20 cellular contexts compared by ENCODE assay signal in genomic region chr14:37625597-37626595, GRCh38. TPM values are rescaled to one million over a fixed set of nuclear protein-coding genes. Genes with fewer than 3 reads are reported as not detected.
A peak's percentile ranks its signal among the peaks of the same experiment; 100 is the strongest.
DNase-seq lines count a peak whose midpoint lies in the region; ATAC-seq and TF ChIP-seq lines count a peak whose summit lies in the region.
"Had no signal": no experiment of that assay in that cellular context is flagged by ENCODE, and none has a peak within 500 bp of the region (broad histone marks: within the 10 kb centered on the region; RNA-seq: fewer than 3 reads in every experiment).

No MANE protein-coding gene starts in this region.

- no peak overlapping the region for H2AFZ ChIP-seq in IMR-90 (replicated peaks; ENCODE audit: low read length, poor library complexity)
- no peak overlapping the region for H2AFZ ChIP-seq in osteoblast (ENCODE audit: low read length)
- H2AFZ ChIP-seq: GM23338 had no signal

- no peak overlapping the region for H2BK5ac ChIP-seq in IMR-90 (ENCODE audit: low read depth, low read length, poor library complexity, severe bottlenecking)

- no peak overlapping the region for H2BK120ac ChIP-seq in IMR-90 (ENCODE audit: low read depth, low read length)

- no TSS peak for BruUV-seq in IMR-90 (replicated peaks; lab: Mats Ljungman, UMichigan)

- H4K20me1 ChIP-seq in IMR-90 (ENCODE audit: insufficient read depth, low read length), result no peaks in the 10 kb centered on the region
- no peaks in the 10 kb centered on the region for H4K20me1 ChIP-seq in osteoblast (ENCODE audit: insufficient read depth, low read length)
- H4K20me1 ChIP-seq: BLaER1 treated with 17β-estradiol and CSF1 and Interleukin-3, amounts not matched to agents 10 nM and 100 nM had no signal

- H3K4me2 ChIP-seq in IMR-90 (ENCODE audit: low read depth, low read length) (no peak overlapping the region), osteoblast (ENCODE audit: insufficient read depth, low read length) (no peak overlapping the region)
- H3K4me2 ChIP-seq: BLaER1 treated with 17β-estradiol and CSF1 and Interleukin-3, amounts not matched to agents 10 nM and 100 nM; GM23338 had no signal

- no peak for TF ChIP-seq EP300 in esophagus muscularis mucosa (IDR thresholded peaks at IDR 0.05)

- no peaks in the 10 kb centered on the region for H3K79me1 ChIP-seq in IMR-90 (ENCODE audit: low read depth in 1 of 2, low read length in 2 of 2)

- no peak for TF ChIP-seq CTCF in IMR-90 (conservative IDR thresholded peaks at IDR 0.05; ENCODE audit: low read depth, low read length)
- TF ChIP-seq CTCF in esophagus muscularis mucosa (IDR thresholded peaks at IDR 0.05), result no peak
- TF ChIP-seq CTCF in osteoblast (IDR thresholded peaks at IDR 0.05; ENCODE audit: extremely low read depth, low read depth, low read length), result no peak

- no peaks in the 10 kb centered on the region for H3K9me1 ChIP-seq in IMR-90 (ENCODE audit: insufficient read depth, low read length)

- no peak overlapping the region for H3K56ac ChIP-seq in IMR-90 (ENCODE audit: extremely low read depth, insufficient read depth, low read length)

- no peak overlapping the region for H2BK20ac ChIP-seq in IMR-90 (ENCODE audit: low read depth, low read length)

- CTCF ChIA-PET in IMR-90 (lab: Yijun Ruan, JAX), result no interaction called here

- ATAC-seq in IMR-90 (ENCODE audit: low read depth), result no peak
- ATAC-seq: GM23338 had no signal

- no peak overlapping the region for H2AK9ac ChIP-seq in IMR-90 (replicated peaks; ENCODE audit: low read depth, low read length, poor library complexity)

- intact Hi-C loops in IMR-90 (cut with micrococcal nuclease), result no loop called here
- intact Hi-C loops in esophagus muscularis mucosa (cut with DNase I), result no loop called here

- H3K27me3 ChIP-seq in IMR-90 (ENCODE audit: control insufficient read depth, insufficient read depth, low read length) (no peaks in the 10 kb centered on the region; the same call in 1 of the 2 replicates), esophagus muscularis mucosa (peaks cover 0 to 43% (median 17%) of the 10 kb centered on the region in 4 donors), osteoblast (ENCODE audit: insufficient read depth, low read length) (peaks cover 5% of the 10 kb centered on the region)
- H3K27me3 ChIP-seq: BLaER1 treated with 17β-estradiol and CSF1 and Interleukin-3, amounts not matched to agents 10 nM and 100 nM; Peyer's patch had no signal

- H3K4me1 ChIP-seq in IMR-90 (ENCODE audit: control insufficient read depth, insufficient read depth, low read length) (peaks cover 2% of the 10 kb centered on the region; the same call in 1 of the 2 replicates), esophagus muscularis mucosa (peaks cover 7 to 10% (median 9%) of the 10 kb centered on the region in 4 donors), osteoblast (ENCODE audit: insufficient read depth, low read length) (no peaks in the 10 kb centered on the region)
- H3K4me1 ChIP-seq: BLaER1 treated with 17β-estradiol and CSF1 and Interleukin-3, amounts not matched to agents 10 nM and 100 nM; Peyer's patch had no signal

- no peak overlapping the region for H3K14ac ChIP-seq in IMR-90 (replicated peaks; ENCODE audit: low read depth, low read length)

- H3K27ac ChIP-seq in IMR-90 (ENCODE audit: insufficient read depth, low read length) (no peak overlapping the region), esophagus muscularis mucosa (replicated peaks in 1 of 4) (no peak overlapping the region), osteoblast (ENCODE audit: low read depth, low read length) (no peak overlapping the region)
- H3K27ac ChIP-seq: BLaER1 treated with 17β-estradiol and CSF1 and Interleukin-3, amounts not matched to agents 10 nM and 100 nM; HL-60; Peyer's patch had no signal

- H3K18ac ChIP-seq in IMR-90 (ENCODE audit: low read depth, low read length), result no peak overlapping the region

- in situ Hi-C loops in IMR-90 (cut with MboI; ENCODE audit: low sequenced_read_pairs), result no loop called here

- H3K23ac ChIP-seq in IMR-90 (ENCODE audit: low read depth, low read length), result no peak overlapping the region

- no peak for TF ChIP-seq POLR2A in IMR-90 (IDR thresholded peaks at IDR 0.05; ENCODE audit: low read depth, low read length)
- TF ChIP-seq POLR2A in esophagus muscularis mucosa (IDR thresholded peaks at IDR 0.05; ENCODE audit: low read depth), result no peak

- no peak overlapping the region for H3K9ac ChIP-seq in IMR-90 (ENCODE audit: low read depth, low read length)
- H3K9ac ChIP-seq: BLaER1 treated with 17β-estradiol and CSF1 and Interleukin-3, amounts not matched to agents 10 nM and 100 nM had no signal

- TF ChIP-seq RAD21 in IMR-90 (IDR thresholded peaks at IDR 0.05; ENCODE audit: low read length), result no peak

- H2BK15ac ChIP-seq in IMR-90 (ENCODE audit: low read depth, low read length), result no peak overlapping the region

- H3K4ac ChIP-seq in IMR-90 (ENCODE audit: low read depth, low read length), result no peak overlapping the region

- no peak overlapping the region for H4K8ac ChIP-seq in IMR-90 (ENCODE audit: low read depth in 2 of 2, low read length in 2 of 2)

- no peak overlapping the region for H4K5ac ChIP-seq in IMR-90 (ENCODE audit: low read depth, low read length)

- H2AK5ac ChIP-seq in IMR-90 (ENCODE audit: low read depth, low read length), result no peak overlapping the region

- POLR2A ChIA-PET in IMR-90 (lab: Charles Lee; ENCODE audit: unreplicated experiment), result no interaction called here

- H3K4me3 ChIP-seq in IMR-90 (ENCODE audit: insufficient read depth, low read depth, low read length) (no peak overlapping the region), esophagus muscularis mucosa (no peak overlapping the region), osteoblast (ENCODE audit: insufficient read depth, low read length) (no peak overlapping the region)
- H3K4me3 ChIP-seq: BLaER1 treated with 17β-estradiol and CSF1 and Interleukin-3, amounts not matched to agents 10 nM and 100 nM; GM23338; Peyer's patch had no signal

- no CpG with 5 or more reads among the region's 9 CpGs for WGBS in IMR-90 (ENCODE audit: extremely low coverage in 2 of 2, insufficient read length in 1 of 2), 2 experiments
- 72% methylated on average over 9 of the region's 9 CpGs for WGBS in esophagus muscularis mucosa

- no peaks in the 10 kb centered on the region for H3K79me2 ChIP-seq in osteoblast (ENCODE audit: insufficient read depth, low read length)

- H3K9me3 ChIP-seq in IMR-90 (ENCODE audit: control insufficient read depth, insufficient read depth, low read length) (no peaks in the 10 kb centered on the region), esophagus muscularis mucosa (peaks cover 0 to 12% (median 11%) of the 10 kb centered on the region in 4 donors), osteoblast (ENCODE audit: low read depth, low read length) (no peaks in the 10 kb centered on the region)
- H3K9me3 ChIP-seq: Peyer's patch had no signal

- DNase-seq in IMR-90 (peak; percentile 30), NCI-H69 (lab: John Stamatoyannopoulos, UW) (peak; percentile 9), esophagus muscularis mucosa (ENCODE audit: extremely low spot score) (peak; percentile 68), osteoblast (ENCODE audit: insufficient read length, low spot score, missing footprints) (peak; percentile 65), H4 (ENCODE audit: low spot score) (no peak), NCI-H1694 treated with DMSO at 0.1 percent for 48 hours (lab: John Stamatoyannopoulos, UW) (no peak), DMS79 (lab: John Stamatoyannopoulos, UW) (no peak)
- DNase-seq: CD4-positive, alpha-beta memory T cell; HCEC 1CT; KG1; NCI-H1105; NCI-H146; NCI-H2081 treated with DMSO at 0.1 percent for 48 hours; NCI-H2227 treated with DMSO at 0.1 percent for 48 hours; NCI-H510A; NCI-H774; Peyer's patch had no signal

- H4K91ac ChIP-seq in IMR-90 (ENCODE audit: insufficient read depth, low read depth, low read length), result no peak overlapping the region

- no peaks in the 10 kb centered on the region for H3K36me3 ChIP-seq in IMR-90 (ENCODE audit: control insufficient read depth, insufficient read depth, low read length)
- no peaks in the 10 kb centered on the region for H3K36me3 ChIP-seq in esophagus muscularis mucosa
- no peaks in the 10 kb centered on the region for H3K36me3 ChIP-seq in osteoblast (ENCODE audit: insufficient read depth, low read length)
- H3K36me3 ChIP-seq: BLaER1 treated with 17β-estradiol and CSF1 and Interleukin-3, amounts not matched to agents 10 nM and 100 nM; Peyer's patch had no signal

- dilution Hi-C loops in IMR-90 (cut with HindIII; ENCODE audit: low sequenced_read_pairs, unreplicated experiment), result no loop called here

TF ChIP-seq in IMR-90, 13 proteins besides CTCF, POLR2A, EP300 and RAD21 (continues in another document):
- no peak for TF ChIP-seq USF2 (IDR thresholded peaks at IDR 0.05; ENCODE audit: low read depth, low read length)
- no peak for TF ChIP-seq MXI1 (IDR thresholded peaks at IDR 0.05; ENCODE audit: borderline replicate concordance, low read depth, low read length)
- no peak for TF ChIP-seq BHLHE40 (IDR thresholded peaks at IDR 0.05; ENCODE audit: low read depth, low read length)
- TF ChIP-seq RFX5 (IDR thresholded peaks at IDR 0.05; ENCODE audit: low read depth, low read length), result no peak
- no peak for TF ChIP-seq CEBPB (IDR thresholded peaks at IDR 0.05; ENCODE audit: low read depth, low read length)
- TF ChIP-seq CHD1 (IDR thresholded peaks at IDR 0.05; ENCODE audit: low read depth, low read length), result no peak

RNA-seq across cellular contexts. Expression of gene TTC6, which starts 30.5 kb away (rescaled TPM):
- total RNA-seq in IMR-90 (2012; rRNA removed) (under 0.01 TPM in 2 replicates), esophagus muscularis mucosa (not detected), osteoblast (under 0.01 TPM in 2 replicates)
- polyA plus RNA-seq in IMR-90 (2012; rRNA removed), result 0.12 TPM in 1 of 2 replicates, not detected in the other
- polyA plus RNA-seq in IMR-90 (2012; cell fraction: cytosol; rRNA removed), result not detected in 2 replicates
- 0.04 and 0.07 TPM in 2 replicates for polyA plus RNA-seq in IMR-90 (2012; cell fraction: nucleus; rRNA removed; ENCODE audit: low replicate concordance)
- total RNA-seq in H4 (2014; rRNA removed; shearing (Covaris generic)), result 0.02 and 0.29 TPM in 2 replicates
- total RNA-seq: CD4-positive, alpha-beta memory T cell; GM23338 had no signal
- polyA plus RNA-seq: CD4-positive, alpha-beta memory T cell had no signal

RNA-seq across cellular contexts. Expression of gene FOXA1, which starts 30.8 kb away (rescaled TPM):
- total RNA-seq in IMR-90 (2012; rRNA removed), result under 0.01 and 0.18 TPM in 2 replicates
- 0.09 and 0.31 TPM in 2 replicates for polyA plus RNA-seq in IMR-90 (2012; rRNA removed)
- 0.04 and 0.36 TPM in 2 replicates for polyA plus RNA-seq in IMR-90 (2012; cell fraction: cytosol; rRNA removed)
- polyA plus RNA-seq in IMR-90 (2012; cell fraction: nucleus; rRNA removed; ENCODE audit: low replicate concordance), result 0.30 and 0.38 TPM in 2 replicates
- total RNA-seq in esophagus muscularis mucosa, result under 1 TPM in 2 of 4 donors, not detected in 2; 0.17 to 0.97 TPM
- total RNA-seq in osteoblast, result 0.36 TPM in 1 of 2 replicates, not detected in the other
- 3.1 and 5.3 TPM in 2 replicates for total RNA-seq in H4 (2014; rRNA removed; shearing (Covaris generic))
- total RNA-seq: CD4-positive, alpha-beta memory T cell; GM23338 had no signal
- polyA plus RNA-seq: CD4-positive, alpha-beta memory T cell; GM23338 had no signal

Comparison
In these comparisons a context has a peak if more than half of its experiments do, and no peak if none do; other contexts are left out.
1. DNase-seq: peak in IMR-90 (single experiment), NCI-H69 (single experiment), esophagus muscularis mucosa (single experiment) and osteoblast (single experiment); none in H4 (single experiment), NCI-H1694 treated with DMSO at 0.1 percent for 48 hours (single experiment) and DMS79 (single experiment).